In the genomic region with DNA sequence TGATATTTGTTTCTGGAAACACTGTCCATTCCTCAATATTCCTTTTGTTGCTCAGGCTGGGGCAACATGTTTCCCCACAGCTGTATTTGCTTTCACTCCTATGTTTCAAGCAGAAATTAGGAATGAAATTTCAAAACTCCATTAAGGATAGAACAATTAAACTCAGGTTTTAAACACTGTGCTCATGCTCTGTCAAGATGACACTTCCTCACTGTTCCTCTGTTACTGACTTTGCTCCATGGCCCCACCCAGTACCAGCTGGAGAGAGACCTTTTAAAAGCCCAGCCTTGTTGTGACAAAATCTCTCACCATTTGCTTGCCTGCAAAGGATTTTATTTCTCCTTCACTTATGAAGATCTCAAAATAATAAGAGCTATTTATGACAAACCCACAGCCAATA, we compare ENCODE assay signal across 29 cellular contexts.
DNase-seq lines count a peak whose midpoint lies in the region; ATAC-seq and TF ChIP-seq lines count a peak whose summit lies in the region.
"Had no signal": no experiment of that assay in that cellular context is flagged by ENCODE, and none has a peak within 500 bp of the region (broad histone marks: within the 10 kb centered on the region; RNA-seq: fewer than 3 reads in every experiment).

No MANE protein-coding gene starts in this region.

- H3K9me3 Mint-ChIP-seq in memory B cell, result no peaks in the 10 kb centered on the region
- H3K9me3 Mint-ChIP-seq: activated CD8-positive, alpha-beta T cell treated with anti-CD3 and anti-CD28 coated beads for 36 hours; stimulated activated memory B cell treated with anti-CD40 and anti-IgM and Interleukin-4, amounts not matched to agents 10 μg/mL and 1 μg/mL and 100 μg/mL, for 72 hours had no signal

- H3K4me3 ChIP-seq in tibial nerve (no peak overlapping the region), tibial artery (no peak overlapping the region)
- H3K4me3 ChIP-seq: heart right ventricle, SK-N-MC, testis had no signal

- H3K4me1 ChIP-seq in tibial nerve (peaks cover 0 to 39% (median 7%) of the 10 kb centered on the region in 4 donors), tibial artery (no peaks in the 10 kb centered on the region)

- H3K27me3 ChIP-seq in tibial nerve, result no peaks in the 10 kb centered on the region
- no peaks in the 10 kb centered on the region for H3K27me3 ChIP-seq in tibial artery
- H3K27me3 ChIP-seq: heart right ventricle, testis had no signal

- no peak for TF ChIP-seq POLR2A in tibial nerve (IDR thresholded peaks at IDR 0.05)

- H3K9me3 ChIP-seq in tibial nerve, result no peaks in the 10 kb centered on the region
- no peaks in the 10 kb centered on the region for H3K9me3 ChIP-seq in tibial artery
- H3K9me3 ChIP-seq: testis had no signal

- no peak for TF ChIP-seq EP300 in tibial nerve (IDR thresholded peaks at IDR 0.05)

- peak overlapping the region in 3 of 4 donors; percentile 25 to 78 (median 72) for H3K27ac ChIP-seq in tibial nerve
- H3K27ac ChIP-seq in tibial artery, result no peak overlapping the region
- H3K27ac ChIP-seq: epithelial cell of prostate, SK-N-MC, testis had no signal

- H3K36me3 Mint-ChIP-seq in memory B cell, result peaks cover 35% of the 10 kb centered on the region

- no peak overlapping the region for H3K4me3 Mint-ChIP-seq in memory B cell
- H3K4me3 Mint-ChIP-seq: activated CD8-positive, alpha-beta T cell treated with anti-CD3 and anti-CD28 coated beads for 36 hours; activated naive CD8-positive, alpha-beta T cell treated with anti-CD3 and anti-CD28 coated beads, Interleukin-2, amount 10 ng/mL, durations not matched to agents 7 days and 5 days; stimulated activated memory B cell treated with anti-CD40 and anti-IgM and Interleukin-4, amounts not matched to agents 10 μg/mL and 1 μg/mL and 100 μg/mL, for 72 hours; T-helper 17 cell had no signal

- H3K4me1 Mint-ChIP-seq in memory B cell, result peaks cover 21% of the 10 kb centered on the region

- no peaks in the 10 kb centered on the region for H3K27me3 Mint-ChIP-seq in memory B cell
- H3K27me3 Mint-ChIP-seq: activated CD8-positive, alpha-beta T cell treated with anti-CD3 and anti-CD28 coated beads for 36 hours; activated naive CD8-positive, alpha-beta T cell treated with anti-CD3 and anti-CD28 coated beads, Interleukin-2, amount 10 ng/mL, durations not matched to agents 7 days and 5 days; stimulated activated memory B cell treated with anti-CD40 and anti-IgM and Interleukin-4, amounts not matched to agents 10 μg/mL and 1 μg/mL and 100 μg/mL, for 72 hours; T-helper 17 cell had no signal

- H3K36me3 ChIP-seq in tibial nerve, result peaks cover 0 to 36% (median 0%) of the 10 kb centered on the region in 3 donors
- H3K36me3 ChIP-seq in tibial artery, result no peaks in the 10 kb centered on the region

- ATAC-seq in Right ventricle myocardium superior (ENCODE audit: poor library complexity) (peak; percentile 66), Right ventricle myocardium inferior (no peak), memory B cell (ENCODE audit: low read depth) (no peak)
- ATAC-seq: activated CD8-positive, alpha-beta T cell treated with anti-CD3 and anti-CD28 coated beads for 36 hours; sciatic nerve; stimulated activated memory B cell treated with anti-CD40 and anti-IgM and Interleukin-4, amounts not matched to agents 10 μg/mL and 1 μg/mL and 100 μg/mL, for 72 hours; T-helper 17 cell had no signal

- peak overlapping the region; percentile 35 for H3K27ac Mint-ChIP-seq in memory B cell
- H3K27ac Mint-ChIP-seq: activated CD8-positive, alpha-beta T cell treated with anti-CD3 and anti-CD28 coated beads for 36 hours; activated naive CD8-positive, alpha-beta T cell treated with anti-CD3 and anti-CD28 coated beads, Interleukin-2, amount 10 ng/mL, durations not matched to agents 7 days and 5 days; stimulated activated memory B cell treated with anti-CD40 and anti-IgM and Interleukin-4, amounts not matched to agents 10 μg/mL and 1 μg/mL and 100 μg/mL, for 72 hours; T-helper 17 cell had no signal

- intact Hi-C loops in Right ventricle myocardium superior (cut with DNase I) (no loop called here), Right ventricle myocardium inferior (cut with DNase I) (no loop called here), tibial artery (cut with DNase I; ENCODE audit: low total_unique reads) (no loop called here)

- no peak for TF ChIP-seq CTCF in tibial nerve (IDR thresholded peaks at IDR 0.05)
- no peak for TF ChIP-seq CTCF in tibial artery (IDR thresholded peaks at IDR 0.05)

- DNase-seq in Right ventricle myocardium superior, result no peak
- DNase-seq in Right ventricle myocardium inferior (ENCODE audit: missing footprints), result no peak
- peak; percentile 15 to 29 for DNase-seq in dermis microvascular lymphatic vessel endothelial cell (ENCODE audit: low read depth in 2 of 2)
- no peak for DNase-seq in memory B cell (ENCODE audit: low spot score in 2 of 2)
- DNase-seq in tibial nerve (ENCODE audit: low spot score in 2 of 2), result no peak
- no peak for DNase-seq in SW480 (ENCODE audit: low spot score)
- no peak for DNase-seq in tibial artery
- no peak for DNase-seq in dedifferentiated amniotic fluid mesenchymal stem cell (ENCODE audit: extremely low spot score)
- DNase-seq: activated CD4-positive, alpha-beta T cell treated with anti-CD3 and anti-CD28 coated beads for 1 hour; activated CD8-positive, alpha-beta T cell treated with anti-CD3 and anti-CD28 coated beads for 36 hours; activated effector memory CD4-positive, alpha-beta T cell treated with Interleukin-2 at 50 U/mL for 16 hours; activated naive CD8-positive, alpha-beta T cell treated with anti-CD3 and anti-CD28 coated beads, Interleukin-2, amount 10 ng/mL, durations not matched to agents 7 days and 5 days; AML-193; DMS153; effector CD4-positive, alpha-beta T cell; H7; heart right ventricle; KBM-7; mesenchymal stem cell; NCI-H1436 treated with DMSO at 0.1 percent for 48 hours; NCI-H2107; NCI-H82; stimulated activated CD4-positive, alpha-beta T cell treated with anti-CD3 and anti-CD28 coated beads, Interleukin-4, amount 100 ng/mL, for 4 hours; T-helper 17 cell; testis had no signal

Comparison
In these comparisons a context has a peak if more than half of its experiments do, and no peak if none do; other contexts are left out.
1. DNase-seq: peak in dermis microvascular lymphatic vessel endothelial cell (2 of 2); none in Right ventricle myocardium superior (single experiment), Right ventricle myocardium inferior (single experiment), memory B cell (0 of 2), tibial nerve (0 of 2), SW480 (single experiment), tibial artery (0 of 2) and dedifferentiated amniotic fluid mesenchymal stem cell (single experiment).
2. H3K27ac ChIP-seq: peak in tibial nerve (3 of 4); none in tibial artery (0 of 2).